Comparison of ENCODE assay signal across 16 cellular contexts in genomic region chr14:105588236-105588860, GRCh38.
"Had no signal": no experiment of that assay in that cellular context is flagged by ENCODE, and none has a peak within 500 bp of the region (broad histone marks: within the 10 kb centered on the region; RNA-seq: fewer than 3 reads in every experiment).

No MANE protein-coding gene starts in this region.

- H3K4me3 ChIP-seq: gastroesophageal sphincter, pancreas, sigmoid colon, thyroid gland, uterus had no signal

- ATAC-seq: gastroesophageal sphincter, pancreas had no signal

- H3K27me3 Mint-ChIP-seq: activated CD4-positive, alpha-beta memory T cell treated with anti-CD3 and anti-CD28 coated beads, Interleukin-2, amount 10 ng/mL, durations not matched to agents 7 days and 5 days; activated naive CD8-positive, alpha-beta T cell; brain; naive thymus-derived CD4-positive, alpha-beta T cell had no signal

- FAIRE-seq: pancreas had no signal

- H3K27ac Mint-ChIP-seq: activated CD4-positive, alpha-beta memory T cell treated with anti-CD3 and anti-CD28 coated beads, Interleukin-2, amount 10 ng/mL, durations not matched to agents 7 days and 5 days; activated naive CD8-positive, alpha-beta T cell; brain; endodermal cell; naive thymus-derived CD4-positive, alpha-beta T cell had no signal

- DNase-seq: activated CD4-positive, alpha-beta memory T cell treated with anti-CD3 and anti-CD28 coated beads, Interleukin-2, amount 10 ng/mL, durations not matched to agents 7 days and 5 days; activated CD4-positive, alpha-beta T cell treated with anti-CD3 and anti-CD28 coated beads for 4 hours; activated effector memory CD4-positive, alpha-beta T cell treated with anti-CD3 and anti-CD28 coated beads, Interleukin-2, amount 50 U/mL, for 16 hours; activated T-cell treated with anti-CD3 and anti-CD28 coated beads, Interleukin-2, amount 50 U/mL, for 4 hours; endodermal cell; naive thymus-derived CD4-positive, alpha-beta T cell; sigmoid colon; stimulated activated CD4-positive, alpha-beta T cell treated with anti-CD3 and anti-CD28 coated beads, Interleukin-2, amount 100 ng/mL, for 24 hours; T-helper 1 cell; uterus; WERI-Rb-1 had no signal

- H3K4me1 Mint-ChIP-seq: activated CD4-positive, alpha-beta memory T cell treated with anti-CD3 and anti-CD28 coated beads, Interleukin-2, amount 10 ng/mL, durations not matched to agents 7 days and 5 days; brain; endodermal cell; naive thymus-derived CD4-positive, alpha-beta T cell had no signal

- H3K27ac ChIP-seq: gastroesophageal sphincter, pancreas, sigmoid colon, thyroid gland, uterus, WERI-Rb-1 had no signal

- H3K4me3 Mint-ChIP-seq: activated CD4-positive, alpha-beta memory T cell treated with anti-CD3 and anti-CD28 coated beads, Interleukin-2, amount 10 ng/mL, durations not matched to agents 7 days and 5 days; activated naive CD8-positive, alpha-beta T cell; activated T-cell treated with anti-CD3 and anti-CD28 coated beads, Interleukin-2, amount 50 U/mL, for 4 hours; brain; endodermal cell; naive thymus-derived CD4-positive, alpha-beta T cell had no signal

- H3K36me3 Mint-ChIP-seq: activated naive CD8-positive, alpha-beta T cell; brain; naive thymus-derived CD4-positive, alpha-beta T cell had no signal

- H3K9me3 Mint-ChIP-seq: activated CD4-positive, alpha-beta memory T cell treated with anti-CD3 and anti-CD28 coated beads, Interleukin-2, amount 10 ng/mL, durations not matched to agents 7 days and 5 days; activated T-cell treated with anti-CD3 and anti-CD28 coated beads, Interleukin-2, amount 50 U/mL, for 4 hours; naive thymus-derived CD4-positive, alpha-beta T cell had no signal
